ENCODE assay signal across 8 cellular contexts in genomic region chr15:93143186-93143585, GRCh38. TPM values are rescaled to one million over a fixed set of nuclear protein-coding genes. Genes with fewer than 3 reads are reported as not detected.
"Had no signal": no experiment of that assay in that cellular context is flagged by ENCODE, and none has a peak within 500 bp of the region (broad histone marks: within the 10 kb centered on the region; RNA-seq: fewer than 3 reads in every experiment).

No MANE protein-coding gene starts in this region.

- H3K9me3 Mint-ChIP-seq: H9 had no signal

- ATAC-seq: GM23338 had no signal

- H3K4me2 ChIP-seq: GM23338 had no signal

- H3K27ac ChIP-seq: HL-60 had no signal

- FAIRE-seq: H1, H54 had no signal

- H3K4me3 Mint-ChIP-seq: GM23338, H9 had no signal

- H3K4me3 ChIP-seq: GM23338 had no signal

- H3K27ac Mint-ChIP-seq: GM23338, H9 had no signal

- H3K4me1 Mint-ChIP-seq: GM23338 had no signal

- H2AFZ ChIP-seq: GM23338 had no signal

- DNase-seq: H9, HCEC 1CT, IMR-90 had no signal

RNA-seq across cellular contexts. Expression of gene RGMA, which starts 54.2 kb away (rescaled TPM):
- total RNA-seq: HT1080 had no signal
